ENCODE assay signal across 17 cellular contexts in genomic region chr6:105042648-105043047, GRCh38.
"Had no signal": no experiment of that assay in that cellular context is flagged by ENCODE, and none has a peak within 500 bp of the region (broad histone marks: within the 10 kb centered on the region; RNA-seq: fewer than 3 reads in every experiment).

No MANE protein-coding gene starts in this region.

- H3K4me3 Mint-ChIP-seq: activated CD8-positive, alpha-beta T cell treated with anti-CD3 and anti-CD28 coated beads for 36 hours; activated naive CD8-positive, alpha-beta T cell; activated T-cell treated with anti-CD3 and anti-CD28 coated beads, Interleukin-2, amount 50 U/mL, for 72 hours; T-helper 17 cell had no signal

- DNase-seq: activated CD4-positive, alpha-beta T cell treated with anti-CD3 and anti-CD28 coated beads for 4 hours; activated CD8-positive, alpha-beta T cell treated with anti-CD3 and anti-CD28 coated beads for 36 hours; activated gamma-delta T cell treated with Interleukin-2 at 50 U/mL for 16 hours; activated T-cell treated with anti-CD3 and anti-CD28 coated beads, Interleukin-2, amount 50 U/mL, for 72 hours; amniotic stem cell; cortex of kidney; effector CD4-positive, alpha-beta T cell; midbrain; stimulated activated CD4-positive, alpha-beta T cell treated with anti-CD3 and anti-CD28 coated beads, Interleukin-15, amount 100 ng/mL, for 24 hours; stimulated activated CD4-positive, alpha-beta T cell treated with anti-CD3 and anti-CD28 coated beads, Interleukin-4, amount 100 ng/mL, for 24 hours; stimulated activated naive CD4-positive, alpha-beta T cell treated with Interleukin-2 at 50 U/mL for 16 hours; substantia nigra; T-helper 17 cell; transverse colon had no signal

- H3K36me3 Mint-ChIP-seq: activated naive CD8-positive, alpha-beta T cell had no signal

- H3K9me3 ChIP-seq: transverse colon, vagina had no signal

- H3K36me3 ChIP-seq: transverse colon, vagina had no signal

- H3K27ac ChIP-seq: transverse colon, vagina had no signal

- H3K4me1 Mint-ChIP-seq: T-helper 17 cell had no signal

- H3K4me1 ChIP-seq: transverse colon, vagina had no signal

- H3K4me3 ChIP-seq: transverse colon, vagina had no signal

- H3K27me3 Mint-ChIP-seq: brain had no signal

- H3K9me3 Mint-ChIP-seq: activated CD8-positive, alpha-beta T cell treated with anti-CD3 and anti-CD28 coated beads for 36 hours; activated T-cell treated with anti-CD3 and anti-CD28 coated beads, Interleukin-2, amount 50 U/mL, for 72 hours had no signal

- H3K27ac Mint-ChIP-seq: activated CD8-positive, alpha-beta T cell treated with anti-CD3 and anti-CD28 coated beads for 36 hours; activated naive CD8-positive, alpha-beta T cell; activated T-cell treated with anti-CD3 and anti-CD28 coated beads, Interleukin-2, amount 50 U/mL, for 72 hours; T-helper 17 cell had no signal

- H3K27me3 ChIP-seq: transverse colon, vagina had no signal
